24 cellular contexts compared by ENCODE assay signal in genomic region chr5:110056580-110057114, GRCh38.
"Had no signal": no experiment of that assay in that cellular context is flagged by ENCODE, and none has a peak within 500 bp of the region (broad histone marks: within the 10 kb centered on the region; RNA-seq: fewer than 3 reads in every experiment).

No MANE protein-coding gene starts in this region.

- H3K4me3 Mint-ChIP-seq: naive B cell; nephron; stimulated activated memory B cell treated with anti-CD40 and anti-IgM and Interleukin-4, amounts not matched to agents 10 μg/mL and 1 μg/mL and 100 μg/mL, for 72 hours; stimulated activated naive CD8-positive, alpha-beta T cell treated with anti-CD3 and anti-CD28 coated beads, Interleukin-15, Interleukin-2, amounts not matched to agents 100 ng/mL and 50 ng/mL, for 24 hours had no signal

- H3K27ac Mint-ChIP-seq: nephron; stimulated activated memory B cell treated with anti-CD40 and anti-IgM and Interleukin-4, amounts not matched to agents 10 μg/mL and 1 μg/mL and 100 μg/mL, for 72 hours; stimulated activated naive CD8-positive, alpha-beta T cell treated with anti-CD3 and anti-CD28 coated beads, Interleukin-15, Interleukin-2, amounts not matched to agents 100 ng/mL and 50 ng/mL, for 24 hours had no signal

- H3K36me3 Mint-ChIP-seq: naive B cell; stimulated activated memory B cell treated with anti-CD40 and anti-IgM and Interleukin-4, amounts not matched to agents 10 μg/mL and 1 μg/mL and 100 μg/mL, for 72 hours had no signal

- H3K27me3 ChIP-seq: esophagus muscularis mucosa, gastroesophageal sphincter, right lobe of liver, spleen, testis, tibial nerve, upper lobe of right lung, vagina had no signal

- ATAC-seq: gastroesophageal sphincter; left colon; left ventricle myocardium superior; psoas muscle; right lobe of liver; stimulated activated memory B cell treated with anti-CD40 and anti-IgM and Interleukin-4, amounts not matched to agents 10 μg/mL and 1 μg/mL and 100 μg/mL, for 72 hours; upper lobe of right lung had no signal

- H3K9me3 Mint-ChIP-seq: naive B cell; stimulated activated memory B cell treated with anti-CD40 and anti-IgM and Interleukin-4, amounts not matched to agents 10 μg/mL and 1 μg/mL and 100 μg/mL, for 72 hours; stimulated activated naive CD8-positive, alpha-beta T cell treated with anti-CD3 and anti-CD28 coated beads, Interleukin-15, Interleukin-2, amounts not matched to agents 100 ng/mL and 50 ng/mL, for 24 hours had no signal

- H3K9me3 ChIP-seq: esophagus muscularis mucosa, gastroesophageal sphincter, psoas muscle, right lobe of liver, spleen, testis, tibial nerve, upper lobe of right lung, vagina had no signal

- H3K27me3 Mint-ChIP-seq: naive B cell; stimulated activated memory B cell treated with anti-CD40 and anti-IgM and Interleukin-4, amounts not matched to agents 10 μg/mL and 1 μg/mL and 100 μg/mL, for 72 hours; stimulated activated naive CD8-positive, alpha-beta T cell treated with anti-CD3 and anti-CD28 coated beads, Interleukin-15, Interleukin-2, amounts not matched to agents 100 ng/mL and 50 ng/mL, for 24 hours had no signal

- H3K36me3 ChIP-seq: esophagus muscularis mucosa, gastroesophageal sphincter, right lobe of liver, spleen, tibial nerve, upper lobe of right lung, vagina had no signal

- H3K4me3 ChIP-seq: coronary artery, esophagus muscularis mucosa, gastroesophageal sphincter, lung, psoas muscle, right lobe of liver, spleen, testis, tibial nerve, upper lobe of right lung, vagina had no signal

- DNase-seq: effector CD8-positive, alpha-beta T cell; glutamatergic neuron; left colon; left ventricle myocardium superior; mesendoderm; naive B cell; psoas muscle; retina; right lobe of liver; spleen; stimulated activated CD4-positive, alpha-beta T cell treated with anti-CD3 and anti-CD28 coated beads, Interleukin-15, amount 100 ng/mL, for 24 hours; stimulated activated CD4-positive, alpha-beta T cell treated with anti-CD3 and anti-CD28 coated beads, Interleukin-1b, Interleukin-23, amount 100 ng/mL, for 48 hours; stimulated activated CD4-positive, alpha-beta T cell treated with anti-CD3 and anti-CD28 coated beads, Interleukin-4, amount 100 ng/mL, for 24 hours; testis; upper lobe of right lung had no signal

- H3K4me1 ChIP-seq: psoas muscle, testis, upper lobe of right lung, vagina had no signal

- H3K27ac ChIP-seq: coronary artery, esophagus muscularis mucosa, gastroesophageal sphincter, psoas muscle, right lobe of liver, spleen, testis, tibial nerve, upper lobe of right lung, vagina had no signal
